ENCODE assay signal across 18 cellular contexts in genomic region chr1:147238925-147239820, GRCh38.
"Had no signal": no experiment of that assay in that cellular context is flagged by ENCODE, and none has a peak within 500 bp of the region (broad histone marks: within the 10 kb centered on the region; RNA-seq: fewer than 3 reads in every experiment).

No MANE protein-coding gene starts in this region.

- H3K27ac Mint-ChIP-seq: activated CD8-positive, alpha-beta T cell treated with anti-CD3 and anti-CD28 coated beads, Interleukin-2, amount 10 ng/mL, durations not matched to agents 7 days and 5 days; activated naive CD8-positive, alpha-beta T cell treated with anti-CD3 and anti-CD28 coated beads for 36 hours; activated T-cell treated with anti-CD3 and anti-CD28 coated beads, Interleukin-2, amount 50 U/mL, for 72 hours; naive thymus-derived CD4-positive, alpha-beta T cell; stimulated activated memory B cell treated with anti-CD40 and anti-IgM and Interleukin-4, amounts not matched to agents 10 μg/mL and 1 μg/mL and 100 μg/mL, for 72 hours had no signal

- H3K9me3 Mint-ChIP-seq: activated naive CD8-positive, alpha-beta T cell treated with anti-CD3 and anti-CD28 coated beads for 36 hours; activated T-cell treated with anti-CD3 and anti-CD28 coated beads, Interleukin-2, amount 50 U/mL, for 72 hours; stimulated activated memory B cell treated with anti-CD40 and anti-IgM and Interleukin-4, amounts not matched to agents 10 μg/mL and 1 μg/mL and 100 μg/mL, for 72 hours had no signal

- ATAC-seq: activated CD8-positive, alpha-beta T cell treated with anti-CD3 and anti-CD28 coated beads, Interleukin-2, amount 10 ng/mL, durations not matched to agents 7 days and 5 days; activated T-cell treated with anti-CD3 and anti-CD28 coated beads, Interleukin-2, amount 50 U/mL, for 72 hours; naive thymus-derived CD4-positive, alpha-beta T cell; stimulated activated memory B cell treated with anti-CD40 and anti-IgM and Interleukin-4, amounts not matched to agents 10 μg/mL and 1 μg/mL and 100 μg/mL, for 72 hours; WTC11 had no signal

- DNase-seq: activated CD4-positive, alpha-beta T cell treated with anti-CD3 and anti-CD28 coated beads for 48 hours; activated CD8-positive, alpha-beta memory T cell treated with anti-CD3 and anti-CD28 coated beads, Interleukin-2, amount 50 U/mL, for 4 hours; activated CD8-positive, alpha-beta T cell treated with anti-CD3 and anti-CD28 coated beads, Interleukin-2, amount 10 ng/mL, durations not matched to agents 7 days and 5 days; activated gamma-delta T cell; activated naive CD8-positive, alpha-beta T cell treated with anti-CD3 and anti-CD28 coated beads for 36 hours; activated T-cell treated with anti-CD3 and anti-CD28 coated beads, Interleukin-2, amount 50 U/mL, for 72 hours; amygdala; central memory CD4-positive, alpha-beta T cell; effector CD4-positive, alpha-beta T cell; foreskin fibroblast; midbrain; naive thymus-derived CD4-positive, alpha-beta T cell; retina; stimulated activated CD4-positive, alpha-beta T cell treated with anti-CD3 and anti-CD28 coated beads, Interleukin-2, amount 100 ng/mL, for 48 hours; T-helper 2 cell; tibial artery had no signal

- H3K27me3 Mint-ChIP-seq: stimulated activated memory B cell treated with anti-CD40 and anti-IgM and Interleukin-4, amounts not matched to agents 10 μg/mL and 1 μg/mL and 100 μg/mL, for 72 hours had no signal

- H3K4me3 Mint-ChIP-seq: activated CD8-positive, alpha-beta T cell treated with anti-CD3 and anti-CD28 coated beads, Interleukin-2, amount 10 ng/mL, durations not matched to agents 7 days and 5 days; activated naive CD8-positive, alpha-beta T cell treated with anti-CD3 and anti-CD28 coated beads for 36 hours; activated T-cell treated with anti-CD3 and anti-CD28 coated beads, Interleukin-2, amount 50 U/mL, for 72 hours; naive thymus-derived CD4-positive, alpha-beta T cell; stimulated activated memory B cell treated with anti-CD40 and anti-IgM and Interleukin-4, amounts not matched to agents 10 μg/mL and 1 μg/mL and 100 μg/mL, for 72 hours; WTC11 had no signal
